In genomic region chr11:107562647-107563208, GRCh38 we compare ENCODE assay signal across 10 cellular contexts. TPM values are rescaled to one million over a fixed set of nuclear protein-coding genes. Genes with fewer than 3 reads are reported as not detected.
DNase-seq lines count a peak whose midpoint lies in the region; ATAC-seq, FAIRE-seq and TF ChIP-seq lines count a peak whose summit lies in the region.
"Had no signal": no experiment of that assay in that cellular context is flagged by ENCODE, and none has a peak within 500 bp of the region (broad histone marks: within the 10 kb centered on the region; RNA-seq: fewer than 3 reads in every experiment).

No MANE protein-coding gene starts in this region.

- H3K27me3 Mint-ChIP-seq in activated T-helper 17 cell treated with anti-CD3 and anti-CD28 coated beads, Interleukin-2, amount 50 U/mL, for 72 hours, result no peaks in the 10 kb centered on the region

- ATAC-seq in activated T-helper 17 cell treated with anti-CD3 and anti-CD28 coated beads, Interleukin-2, amount 50 U/mL, for 72 hours (replicated peaks), result peak; percentile 70
- ATAC-seq in activated CD4-positive, CD25-positive, alpha-beta regulatory T cell treated with anti-CD3 and anti-CD28 coated beads, Interleukin-2, amount 50 U/mL, for 24 hours, result no peak
- ATAC-seq in HG03565 (IDR thresholded peaks at IDR 0.05; ENCODE audit: unreplicated experiment), result no peak

- CTCF ChIA-PET in HEK293 (lab: Yijun Ruan, JAX), result interaction anchor here (0.6 to 6.2 kb wide), 20 partner anchors 12 to 1330 kb away, joined by 3 to 98 read pairs (median 4); no protein-coding TSS in a partner anchor

- H3K9me3 ChIP-seq in HEK293 (ENCODE audit: control insufficient read depth, insufficient read depth, low read depth, low read length) (no peaks in the 10 kb centered on the region), keratinocyte (ENCODE audit: control insufficient read depth, low read depth, low read length) (no peaks in the 10 kb centered on the region)

- H3K9ac ChIP-seq in keratinocyte (ENCODE audit: control insufficient read depth, extremely low read depth, insufficient read depth, low read length), result peak overlapping the region; percentile 55

- H3K9me1 ChIP-seq in keratinocyte (ENCODE audit: control insufficient read depth, extremely low read depth, insufficient read depth, low read length), result peaks cover 4% of the 10 kb centered on the region

- H3K4me1 ChIP-seq in HEK293 (ENCODE audit: control insufficient read depth, insufficient read depth, low read length), result no peaks in the 10 kb centered on the region
- H3K4me1 ChIP-seq in keratinocyte (ENCODE audit: control insufficient read depth, extremely low read depth, insufficient read depth, low read length), result peaks cover 34% of the 10 kb centered on the region

- dilution Hi-C loops in keratinocyte (cut with MboI; ENCODE audit: extremely low pct_ligation_motif_present, low sequenced_read_pairs), result no loop called here

- H3K4me1 Mint-ChIP-seq in activated T-helper 17 cell treated with anti-CD3 and anti-CD28 coated beads, Interleukin-2, amount 50 U/mL, for 72 hours, result peaks cover 42% of the 10 kb centered on the region

- H3K4me3 Mint-ChIP-seq in activated T-helper 17 cell treated with anti-CD3 and anti-CD28 coated beads, Interleukin-2, amount 50 U/mL, for 72 hours, result peak overlapping the region; percentile 97

- H3K79me2 ChIP-seq in keratinocyte (ENCODE audit: control insufficient read depth, insufficient read depth, low read length), result peaks cover 14% of the 10 kb centered on the region

- DNase-seq in AG08396 (ENCODE audit: low spot score), result peak; percentile 22
- DNase-seq in keratinocyte (ENCODE audit: low read depth, low spot score), result peak; percentile 72
- DNase-seq in RPMI8226, result no peak
- DNase-seq in NCI-H128 (lab: John Stamatoyannopoulos, UW; ENCODE audit: unreplicated experiment), result no peak

- FAIRE-seq in keratinocyte (lab: Jason Lieb, UNC), result peak; percentile 98
- FAIRE-seq: islet of Langerhans had no signal

- no peaks in the 10 kb centered on the region for H3K27me3 ChIP-seq in keratinocyte (ENCODE audit: control insufficient read depth, extremely low read depth, insufficient read depth, low read length)

- H3K4me2 ChIP-seq in keratinocyte (ENCODE audit: control insufficient read depth, extremely low read depth, insufficient read depth, low read depth, low read length), result peak overlapping the region; percentile 69

- peaks cover 31% of the 10 kb centered on the region for H3K36me3 Mint-ChIP-seq in activated T-helper 17 cell treated with anti-CD3 and anti-CD28 coated beads, Interleukin-2, amount 50 U/mL, for 72 hours (ENCODE audit: low read depth)

- TF ChIP-seq CTCF in HEK293 (tag by site-specific recombination; IDR thresholded peaks at IDR 0.05) (no peak), keratinocyte (optimal IDR thresholded peaks at IDR 0.05 in 1 of 3, IDR thresholded peaks at IDR 0.05 in 1 of 3, conservative IDR thresholded peaks at IDR 0.05 in 1 of 3; ENCODE audit: extremely low read depth in 1 of 3, insufficient read depth in 2 of 3, low read length in 3 of 3) (no peak)

- H3K4me3 ChIP-seq in HEK293 (ENCODE audit: low read depth, low read length) (no peak overlapping the region), keratinocyte (ENCODE audit: control insufficient read depth in 2 of 3, extremely low read depth in 1 of 3, insufficient read depth in 2 of 3, low read depth in 1 of 3, low read length in 3 of 3) (peak overlapping the region in 1 of 3 experiments; percentile 49)

- H3K9me3 Mint-ChIP-seq in activated T-helper 17 cell treated with anti-CD3 and anti-CD28 coated beads, Interleukin-2, amount 50 U/mL, for 72 hours, result no peaks in the 10 kb centered on the region

- no peaks in the 10 kb centered on the region for H4K20me1 ChIP-seq in keratinocyte (ENCODE audit: control insufficient read depth, extremely low read depth, insufficient read depth, low read length)

- POLR2A ChIA-PET in HEK293 (lab: Yijun Ruan, JAX), result no interaction called here

- no peak overlapping the region for H3K27ac ChIP-seq in HEK293 (ENCODE audit: extremely low read depth, low read depth, low read length)
- peak overlapping the region; percentile 90 for H3K27ac ChIP-seq in keratinocyte (ENCODE audit: control insufficient read depth, insufficient read depth, low read length)

- H3K36me3 ChIP-seq in HEK293 (ENCODE audit: control insufficient read depth in 2 of 2, insufficient read depth in 1 of 2, low read length in 2 of 2) (peaks cover 0 to 3% of the 10 kb centered on the region in 2 experiments; a peak in 1 of 3 replicates), keratinocyte (ENCODE audit: control insufficient read depth in 2 of 2, extremely low read depth in 1 of 2, insufficient read depth in 2 of 2, low read length in 2 of 2) (no peaks in the 10 kb centered on the region)

- H3K27ac Mint-ChIP-seq in activated T-helper 17 cell treated with anti-CD3 and anti-CD28 coated beads, Interleukin-2, amount 50 U/mL, for 72 hours, result peak overlapping the region; percentile 79

- no peak overlapping the region for H2AFZ ChIP-seq in keratinocyte (ENCODE audit: control insufficient read depth, low read length)

TF ChIP-seq in HEK293, 187 proteins besides CTCF, POLR2A, EP300 and RAD21:
- no peak for TF ChIP-seq ZNF501 (tag by site-specific recombination; IDR thresholded peaks at IDR 0.05)
- TF ChIP-seq ZFP37 (tag by site-specific recombination; IDR thresholded peaks at IDR 0.05), result peak; percentile 91
- peak; percentile 83 for TF ChIP-seq ZNF335 (tag by site-specific recombination; conservative IDR thresholded peaks at IDR 0.05)
- TF ChIP-seq ZNF175 (tag by site-specific recombination; IDR thresholded peaks at IDR 0.05), result no peak
- no peak for TF ChIP-seq ZNF416 (tag by site-specific recombination; IDR thresholded peaks at IDR 0.05)
- TF ChIP-seq ZNF514 (tag by site-specific recombination; IDR thresholded peaks at IDR 0.05), result no peak
- 0 out of 2 replicates have a peak, but pooled peaks have one; percentile 18 for TF ChIP-seq ZNF629 (tag by site-specific recombination; IDR thresholded peaks at IDR 0.05)
- TF ChIP-seq ZBTB8A (tag by site-specific recombination; IDR thresholded peaks at IDR 0.05), result no peak
- TF ChIP-seq PRDM1 (tag by site-specific recombination; IDR thresholded peaks at IDR 0.05), result 0 out of 2 replicates have a peak, but pooled peaks have one; percentile 17
- 0 out of 2 replicates have a peak, but pooled peaks have one; percentile 18 for TF ChIP-seq SP7 (tag by site-specific recombination; IDR thresholded peaks at IDR 0.05)
- TF ChIP-seq ZEB2 (tag by site-specific recombination; IDR thresholded peaks at IDR 0.05), result 0 out of 2 replicates have a peak, but pooled peaks have one; percentile 17
- no peak for TF ChIP-seq MYNN (tag by site-specific recombination; IDR thresholded peaks at IDR 0.05; ENCODE audit: borderline replicate concordance)
- no peak for TF ChIP-seq ZFP69B (tag by site-specific recombination; IDR thresholded peaks at IDR 0.05)

RNA-seq across cellular contexts. Expression of gene ALKBH8, which starts 2.8 kb away (rescaled TPM):
- 1 to 10 TPM; 5.5 to 9.9 TPM for total RNA-seq in activated T-helper 17 cell treated with anti-CD3 and anti-CD28 coated beads, Interleukin-2, amount 50 U/mL, for 72 hours
- 3.4 to 8.0 TPM (median 6.5 TPM) in 3 replicates for polyA plus RNA-seq in keratinocyte
- polyA plus RNA-seq in keratinocyte (2011; ENCODE audit: low read depth), result 5.4 TPM
- 2.4 and 5.1 TPM in 2 replicates for polyA plus RNA-seq in keratinocyte (2011; cell fraction: cytosol; rRNA removed)
- polyA plus RNA-seq in keratinocyte (2011; cell fraction: nucleus; rRNA removed), result 3.4 and 4.7 TPM in 2 replicates
- polyA plus RNA-seq in keratinocyte (2012; ENCODE audit: low replicate concordance), result 3.5 and 7.0 TPM in 2 replicates
- 1.0 to 10.1 TPM (median 5.5 TPM) in 3 replicates for polyA minus RNA-seq in keratinocyte
- 5.9 TPM for polyA minus RNA-seq in keratinocyte (2011; cell fraction: cytosol; rRNA and poly(A)+ RNA removed)
- 2.5 and 4.7 TPM in 2 replicates for polyA minus RNA-seq in keratinocyte (2011; cell fraction: nucleus; rRNA and poly(A)+ RNA removed)

RNA-seq across cellular contexts. Expression of gene ELMOD1, which starts 28.2 kb away (rescaled TPM):
- total RNA-seq in activated T-helper 17 cell treated with anti-CD3 and anti-CD28 coated beads, Interleukin-2, amount 50 U/mL, for 72 hours, result not detected
- polyA plus RNA-seq in keratinocyte, result 0.15 to 0.63 TPM (median 0.51 TPM) in 3 replicates
- polyA plus RNA-seq in keratinocyte (2011; ENCODE audit: low read depth), result 15.6 TPM
- polyA plus RNA-seq in keratinocyte (2011; cell fraction: cytosol; rRNA removed), result 0.22 and 0.57 TPM in 2 replicates
- polyA plus RNA-seq in keratinocyte (2011; cell fraction: nucleus; rRNA removed), result 0.88 and 0.94 TPM in 2 replicates
- polyA plus RNA-seq in keratinocyte (2012; ENCODE audit: low replicate concordance), result 0.56 and 22.3 TPM in 2 replicates
- polyA minus RNA-seq in keratinocyte, result 0.16 to 0.30 TPM in 2 of 3 replicates, not detected in the other
- polyA minus RNA-seq in keratinocyte (2011; cell fraction: cytosol; rRNA and poly(A)+ RNA removed), result not detected
- 0.53 and 1.1 TPM in 2 replicates for polyA minus RNA-seq in keratinocyte (2011; cell fraction: nucleus; rRNA and poly(A)+ RNA removed)
- total RNA-seq: T-helper 1 cell treated with Interleukin-12 subunit alpha and Interleukin-12 subunit beta and Interleukin-4 antibody, amounts not matched to agents 30 ng/mL and 1 ng/mL, for 36 hours had no signal

Comparison
In these comparisons a context has a peak if more than half of its experiments do, and no peak if none do; other contexts are left out.
1. DNase-seq: peak in AG08396 (single experiment) and keratinocyte (single experiment); none in RPMI8226 (single experiment) and NCI-H128 (single experiment).